Comparison of ENCODE assay signal across 12 cellular contexts in genomic region chr2:135121016-135121657, GRCh38.
"Had no signal": no experiment of that assay in that cellular context is flagged by ENCODE, and none has a peak within 500 bp of the region (broad histone marks: within the 10 kb centered on the region; RNA-seq: fewer than 3 reads in every experiment).

No MANE protein-coding gene starts in this region.

- H3K27me3 ChIP-seq: brain microvascular endothelial cell, thyroid gland had no signal

- ATAC-seq: effector memory CD8-positive, alpha-beta T cell had no signal

- DNase-seq: activated CD4-positive, alpha-beta T cell treated with anti-CD3 and anti-CD28 coated beads, Interleukin-2, amount 50 U/mL, for 1 hour; activated effector memory CD4-positive, alpha-beta T cell treated with Interleukin-2 at 50 U/mL for 16 hours; activated T-cell treated with anti-CD3 and anti-CD28 coated beads, Interleukin-2, amount 50 U/mL, for 24 hours; amygdala; brain microvascular endothelial cell; cerebellar nuclear complex; effector memory CD8-positive, alpha-beta T cell; mesendoderm; thyroid gland had no signal

- H3K27ac ChIP-seq: brain microvascular endothelial cell, parathyroid adenoma, thyroid gland had no signal

- H3K79me2 ChIP-seq: parathyroid adenoma had no signal

- H3K9ac ChIP-seq: parathyroid adenoma had no signal

- H3K4me2 ChIP-seq: smooth muscle cell had no signal

- H2AFZ ChIP-seq: parathyroid adenoma had no signal

- H3K4me1 ChIP-seq: parathyroid adenoma, thyroid gland had no signal

- FAIRE-seq: urothelium cell line had no signal

- H3K9me3 ChIP-seq: thyroid gland had no signal

- H3K4me3 ChIP-seq: smooth muscle cell, thyroid gland had no signal
